In the genomic region with DNA sequence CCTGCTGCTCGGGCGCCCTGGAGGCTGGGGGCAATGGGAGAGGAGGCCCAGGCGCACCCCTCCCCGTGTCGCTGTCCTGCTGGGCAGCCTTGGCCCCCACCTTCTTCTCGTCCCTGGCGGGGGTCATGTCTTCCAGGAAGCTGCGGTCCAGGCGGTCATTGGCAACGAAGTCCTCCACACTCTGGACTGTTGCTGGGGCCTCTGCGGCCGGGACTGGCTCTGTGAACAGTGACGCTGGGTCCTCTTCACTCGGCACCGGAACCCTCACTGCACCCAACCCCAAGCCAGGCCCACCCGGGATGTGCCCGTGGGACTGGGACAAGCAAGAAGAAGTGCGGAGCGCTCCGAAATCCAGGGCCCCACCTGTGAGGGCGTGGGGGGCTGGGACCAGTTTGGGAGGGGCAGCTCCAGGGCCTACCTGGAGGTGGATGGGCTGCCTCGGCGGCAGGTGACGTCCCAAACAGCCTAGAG, we compare ENCODE assay signal across 23 cellular contexts.
A peak's percentile ranks its signal among the peaks of the same experiment; 100 is the strongest.
DNase-seq lines count a peak whose midpoint lies in the region; ATAC-seq, FAIRE-seq and TF ChIP-seq lines count a peak whose summit lies in the region.
"Had no signal": no experiment of that assay in that cellular context is flagged by ENCODE, and none has a peak within 500 bp of the region (broad histone marks: within the 10 kb centered on the region; RNA-seq: fewer than 3 reads in every experiment).

No MANE protein-coding gene starts in this region.

- no peak for TF ChIP-seq CTCF in GM20000 (IDR thresholded peaks at IDR 0.05; ENCODE audit: extremely low read depth, missing control alignments)
- TF ChIP-seq CTCF in kidney (IDR thresholded peaks at IDR 0.05; ENCODE audit: borderline replicate concordance, extremely low read depth, insufficient read depth) = no peak
- TF ChIP-seq CTCF in upper lobe of right lung (IDR thresholded peaks at IDR 0.05) = no peak
- TF ChIP-seq CTCF in GM10266 (IDR thresholded peaks at IDR 0.05; ENCODE audit: control insufficient read depth, insufficient read depth, low read depth, missing control alignments) = no peak

- H3K9me3 ChIP-seq in kidney (ENCODE audit: control insufficient read depth in 1 of 2, low read length in 2 of 2) (no peaks in the 10 kb centered on the region), upper lobe of right lung (no peaks in the 10 kb centered on the region)
- H3K9me3 ChIP-seq: BE2C had no signal

- no peak overlapping the region for H3K9ac ChIP-seq in kidney (ENCODE audit: low read length in 2 of 2)
- H3K9ac ChIP-seq: BLaER1 treated with 17β-estradiol and CSF1 and Interleukin-3, amounts not matched to agents 10 nM and 100 nM had no signal

- H3K9me3 Mint-ChIP-seq in activated CD8-positive, alpha-beta T cell treated with anti-CD3 and anti-CD28 coated beads, Interleukin-2, amount 10 ng/mL, durations not matched to agents 7 days and 5 days (ENCODE audit: insufficient read depth) = no peaks in the 10 kb centered on the region

- H3K27me3 ChIP-seq in upper lobe of right lung = no peaks in the 10 kb centered on the region
- H3K27me3 ChIP-seq: BE2C; BLaER1 treated with 17β-estradiol and CSF1 and Interleukin-3, amounts not matched to agents 10 nM and 100 nM had no signal

- no peak overlapping the region for H3K4me3 Mint-ChIP-seq in activated CD8-positive, alpha-beta T cell treated with anti-CD3 and anti-CD28 coated beads, Interleukin-2, amount 10 ng/mL, durations not matched to agents 7 days and 5 days
- H3K4me3 Mint-ChIP-seq: CD4-positive, alpha-beta memory T cell had no signal

- H3K36me3 ChIP-seq in kidney (ENCODE audit: control insufficient read depth in 1 of 2, insufficient read depth in 2 of 2, low read length in 2 of 2) (no peaks in the 10 kb centered on the region), upper lobe of right lung (no peaks in the 10 kb centered on the region)
- H3K36me3 ChIP-seq: BE2C; BLaER1 treated with 17β-estradiol and CSF1 and Interleukin-3, amounts not matched to agents 10 nM and 100 nM had no signal

- POLR2A ChIA-PET in activated CD8-positive, alpha-beta T cell treated with anti-CD3 and anti-CD28 coated beads, Interleukin-2, amount 10 ng/mL, durations not matched to agents 7 days and 5 days (lab: Charles Lee) = no interaction called here

- CTCF ChIA-PET in activated CD8-positive, alpha-beta T cell treated with anti-CD3 and anti-CD28 coated beads, Interleukin-2, amount 10 ng/mL, durations not matched to agents 7 days and 5 days (lab: Charles Lee) = no interaction called here

- DNase-seq in AG20443 (ENCODE audit: low spot score) (peak; percentile 1), GM20000 (ENCODE audit: low spot score) (peak; percentile 2), kidney (peak; percentile 61), upper lobe of right lung (peak; percentile 57), GM10266 (ENCODE audit: extremely low spot score) (no peak), NCI-H345 (lab: John Stamatoyannopoulos, UW) (no peak)
- DNase-seq in activated CD8-positive, alpha-beta T cell treated with anti-CD3 and anti-CD28 coated beads, Interleukin-2, amount 10 ng/mL, durations not matched to agents 7 days and 5 days = no peak
- DNase-seq: AML-193; BE2C; Calu3; CD4-positive, alpha-beta memory T cell; COR-L47; DMS53; DMS79 treated with DMSO at 0.1 percent for 48 hours; GF-D8; GOT3; HCEC 1CT had no signal

- no peaks in the 10 kb centered on the region for H3K36me3 Mint-ChIP-seq in activated CD8-positive, alpha-beta T cell treated with anti-CD3 and anti-CD28 coated beads, Interleukin-2, amount 10 ng/mL, durations not matched to agents 7 days and 5 days (ENCODE audit: low read depth)
- H3K36me3 Mint-ChIP-seq: CD4-positive, alpha-beta memory T cell had no signal

- H3K4me1 ChIP-seq in kidney (ENCODE audit: control insufficient read depth in 1 of 2, insufficient read depth in 1 of 2, low read depth in 1 of 2, low read length in 2 of 2) (no peaks in the 10 kb centered on the region), upper lobe of right lung (no peaks in the 10 kb centered on the region)
- H3K4me1 ChIP-seq: BE2C had no signal

- no peak for FAIRE-seq in kidney (lab: Jason Lieb, UNC)
- FAIRE-seq: A204.1, GM12878, GM18507, H54 had no signal

- H3K4me1 Mint-ChIP-seq in activated CD8-positive, alpha-beta T cell treated with anti-CD3 and anti-CD28 coated beads, Interleukin-2, amount 10 ng/mL, durations not matched to agents 7 days and 5 days (ENCODE audit: low read depth) = no peaks in the 10 kb centered on the region
- H3K4me1 Mint-ChIP-seq: CD4-positive, alpha-beta memory T cell had no signal

- no peak for ATAC-seq in upper lobe of right lung
- ATAC-seq in activated CD8-positive, alpha-beta T cell treated with anti-CD3 and anti-CD28 coated beads, Interleukin-2, amount 10 ng/mL, durations not matched to agents 7 days and 5 days = no peak
- ATAC-seq: GM12878 had no signal

- H3K27ac Mint-ChIP-seq in activated CD8-positive, alpha-beta T cell treated with anti-CD3 and anti-CD28 coated beads, Interleukin-2, amount 10 ng/mL, durations not matched to agents 7 days and 5 days = no peak overlapping the region
- H3K27ac Mint-ChIP-seq: CD4-positive, alpha-beta memory T cell had no signal

- H3K27ac ChIP-seq in kidney (ENCODE audit: low read depth in 2 of 2, low read length in 2 of 2) = no peak overlapping the region
- no peak overlapping the region for H3K27ac ChIP-seq in upper lobe of right lung
- H3K27ac ChIP-seq: 22Rv1; BLaER1 treated with 17β-estradiol and CSF1 and Interleukin-3, amounts not matched to agents 10 nM and 100 nM had no signal

- H3K4me3 ChIP-seq in kidney (ENCODE audit: low read length in 2 of 2) (no peak overlapping the region), upper lobe of right lung (no peak overlapping the region)
- H3K4me3 ChIP-seq: BLaER1 treated with 17β-estradiol and CSF1 and Interleukin-3, amounts not matched to agents 10 nM and 100 nM; GM12878 had no signal

- intact Hi-C loops in kidney (cut with DNase I) (no loop called here), upper lobe of right lung (cut with DNase I) (no loop called here)

- no peaks in the 10 kb centered on the region for H3K27me3 Mint-ChIP-seq in activated CD8-positive, alpha-beta T cell treated with anti-CD3 and anti-CD28 coated beads, Interleukin-2, amount 10 ng/mL, durations not matched to agents 7 days and 5 days (ENCODE audit: low read depth)

Comparison
In these comparisons a context has a peak if more than half of its experiments do, and no peak if none do; other contexts are left out.
1. DNase-seq: peak in AG20443 (single experiment), GM20000 (single experiment), kidney (single experiment) and upper lobe of right lung (single experiment); none in activated CD8-positive, alpha-beta T cell treated with anti-CD3 and anti-CD28 coated beads, Interleukin-2, amount 10 ng/mL, durations not matched to agents 7 days and 5 days (single experiment), GM10266 (single experiment) and NCI-H345 (single experiment).